8 cellular contexts compared by ENCODE assay signal in the genomic region with DNA sequence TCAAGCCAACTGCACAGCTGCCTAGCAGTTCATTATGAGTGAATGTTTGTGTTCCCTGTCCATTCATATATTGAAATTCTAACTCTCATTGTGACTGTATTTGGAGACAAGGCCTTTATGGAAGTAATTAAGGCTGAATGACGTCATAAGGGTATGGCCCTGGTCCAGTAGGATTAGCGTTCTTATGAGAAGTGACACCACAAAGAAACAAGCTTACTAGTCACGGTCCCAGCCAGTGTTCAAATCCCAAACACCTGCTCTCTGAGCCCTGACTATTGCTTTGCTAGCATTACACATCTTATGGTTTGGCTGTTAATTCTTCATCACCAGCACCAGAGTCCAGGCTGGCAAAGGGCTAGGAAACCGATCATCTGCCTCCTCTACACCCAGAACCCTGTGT. TPM values are rescaled to one million over a fixed set of nuclear protein-coding genes. Genes with fewer than 3 reads are reported as not detected.
DNase-seq lines count a peak whose midpoint lies in the region; ATAC-seq and TF ChIP-seq lines count a peak whose summit lies in the region.

No MANE protein-coding gene starts in this region.

- H3K9me3 Mint-ChIP-seq in Calu3 (ENCODE audit: low read depth, unreplicated experiment) (no peaks in the 10 kb centered on the region), nephron progenitor cell (no peaks in the 10 kb centered on the region)

- H3K27ac Mint-ChIP-seq in Calu3 (ENCODE audit: unreplicated experiment) (peak overlapping the region; percentile 89), nephron progenitor cell (no peak overlapping the region)

- H3K9me3 ChIP-seq in MG63: no peaks in the 10 kb centered on the region
- no peaks in the 10 kb centered on the region for H3K9me3 ChIP-seq in breast epithelium

- H3K4me3 Mint-ChIP-seq in Calu3 (ENCODE audit: low read depth, unreplicated experiment) (peak overlapping the region; percentile 88), nephron progenitor cell (peak overlapping the region; percentile 94)

- H3K27me3 ChIP-seq in MG63 (no peaks in the 10 kb centered on the region), breast epithelium (no peaks in the 10 kb centered on the region)

- H3K36me3 ChIP-seq in MG63 (peaks cover 26% of the 10 kb centered on the region), breast epithelium (no peaks in the 10 kb centered on the region)

- BruUV-seq in Calu3 (replicated peaks; lab: Mats Ljungman, UMichigan): no TSS peak

- H3K27me3 Mint-ChIP-seq in Calu3 (ENCODE audit: unreplicated experiment) (no peaks in the 10 kb centered on the region), nephron progenitor cell (ENCODE audit: low read depth, poor library complexity) (peaks cover 3% of the 10 kb centered on the region)

- DNase-seq in Calu3: no peak
- peak; percentile 63 for DNase-seq in MG63
- DNase-seq in breast epithelium (ENCODE audit: low spot score in 2 of 2): no peak
- DNase-seq in nephron progenitor cell: no peak
- no peak for DNase-seq in hypothalamus (lab: John Stamatoyannopoulos, UW)

- no peak for TF ChIP-seq POLR2A in breast epithelium (IDR thresholded peaks at IDR 0.05)

- H3K36me3 Mint-ChIP-seq in Calu3 (ENCODE audit: insufficient read depth, unreplicated experiment): peaks cover 34% of the 10 kb centered on the region
- H3K36me3 Mint-ChIP-seq in nephron progenitor cell (ENCODE audit: low read depth): peaks cover 11% of the 10 kb centered on the region

- ATAC-seq in GM21526 (IDR thresholded peaks at IDR 0.05; ENCODE audit: low FRiP score, unreplicated experiment) (no peak), HG03439 (IDR thresholded peaks at IDR 0.05; ENCODE audit: unreplicated experiment) (no peak), GM21737 (IDR thresholded peaks at IDR 0.05; ENCODE audit: unreplicated experiment) (no peak)

- intact Hi-C loops in Calu3 (cut with micrococcal nuclease; ENCODE audit: unreplicated experiment) (loop anchor here (5.0 kb wide), 1 partner anchor 70 kb away; no protein-coding TSS in a partner anchor), breast epithelium (cut with DNase I; ENCODE audit: low total_unique reads) (no loop called here)

- H3K4me1 Mint-ChIP-seq in Calu3 (ENCODE audit: low read depth, unreplicated experiment): peaks cover 26% of the 10 kb centered on the region
- peaks cover 32% of the 10 kb centered on the region for H3K4me1 Mint-ChIP-seq in nephron progenitor cell

- CTCF ChIA-PET in Calu3 (lab: Charles Lee): interaction anchor here (0.6 kb wide), 1 partner anchor 132 kb away, joined by 3 read pairs; no protein-coding TSS in a partner anchor

- H3K27ac ChIP-seq in breast epithelium: peak overlapping the region; percentile 94 to 96

- no peak for TF ChIP-seq CTCF in Calu3 (IDR thresholded peaks at IDR 0.05; ENCODE audit: unreplicated experiment)
- no peak for TF ChIP-seq CTCF in breast epithelium (IDR thresholded peaks at IDR 0.05)
- no peak for TF ChIP-seq CTCF in nephron progenitor cell (IDR thresholded peaks at IDR 0.05)

- no peaks in the 10 kb centered on the region for H3K4me1 ChIP-seq in breast epithelium

- H3K4me3 ChIP-seq in MG63 (peak overlapping the region; percentile 94), breast epithelium (peak overlapping the region in 2 of 3 donors; percentile 97 to 98)

RNA-seq across cellular contexts. Expression of a gene that starts 2.2 kb away (rescaled TPM):
- total RNA-seq in Calu3 (2022): 12.5 and 13.0 TPM in 2 replicates
- 34.1 and 47.4 TPM in 2 replicates for total RNA-seq in MG63 (2014; rRNA removed; shearing (Covaris generic); ENCODE audit: low replicate concordance)
- total RNA-seq in breast epithelium: 1 to 10 TPM; 6.7 to 8.9 (median 8.8) TPM

RNA-seq across cellular contexts. Expression of a gene that starts 2.4 kb away (rescaled TPM):
- 34.4 and 34.9 TPM in 2 replicates for total RNA-seq in Calu3 (2022)
- total RNA-seq in MG63 (2014; rRNA removed; shearing (Covaris generic); ENCODE audit: low replicate concordance): 11.4 and 11.5 TPM in 2 replicates
- 10 to 100 TPM; 12.5 to 17.3 (median 13.1) TPM for total RNA-seq in breast epithelium

RNA-seq across cellular contexts. Expression of a gene that starts 16.9 kb away (rescaled TPM):
- total RNA-seq in Calu3 (2022): 4.6 and 7.0 TPM in 2 replicates
- 1.7 and 1.9 TPM in 2 replicates for total RNA-seq in MG63 (2014; rRNA removed; shearing (Covaris generic); ENCODE audit: low replicate concordance)
- 1 to 10 TPM; 1.3 to 2.0 (median 1.3) TPM for total RNA-seq in breast epithelium

RNA-seq across cellular contexts. Expression of a gene that starts 22.7 kb away (rescaled TPM):
- total RNA-seq in Calu3 (2022) (80.1 and 86.8 TPM in 2 replicates), breast epithelium (100 to 1,000 TPM in 1 of 3 donors, 10 to 100 TPM in 2; 82.6 to 143 (median 86.3) TPM)
- total RNA-seq in MG63 (2014; rRNA removed; shearing (Covaris generic); ENCODE audit: low replicate concordance): 146 and 155 TPM in 2 replicates

RNA-seq across cellular contexts. Expression of a gene that starts 36.3 kb away (rescaled TPM):
- 49.3 and 52.0 TPM in 2 replicates for total RNA-seq in Calu3 (2022)
- total RNA-seq in MG63 (2014; rRNA removed; shearing (Covaris generic); ENCODE audit: low replicate concordance): 24.1 and 42.5 TPM in 2 replicates
- total RNA-seq in breast epithelium: 10 to 100 TPM; 31.8 to 33.6 (median 33.5) TPM
